Comparison of ENCODE assay signal across 1 cellular context in genomic region chr19:4909897-4910593, GRCh38.
TF ChIP-seq lines count a peak whose summit lies in the region.

No MANE protein-coding gene starts in this region.

TF ChIP-seq in PFSK-1, 5 proteins besides CTCF, POLR2A, EP300 and RAD21 (continued from another document):
- TF ChIP-seq FOXP2 (optimal IDR thresholded peaks at IDR 0.05; ENCODE audit: borderline replicate concordance, extremely low read depth, extremely low read length, insufficient read depth) (no peak), SIN3A (IDR thresholded peaks at IDR 0.05; ENCODE audit: borderline replicate concordance, insufficient read depth, low read length) (0 out of 2 replicates have a peak, but pooled peaks have one; percentile 17)
